ENCODE assay signal across 15 cellular contexts in genomic region chr7:26789481-26790175, GRCh38.
"Had no signal": no experiment of that assay in that cellular context is flagged by ENCODE, and none has a peak within 500 bp of the region (broad histone marks: within the 10 kb centered on the region; RNA-seq: fewer than 3 reads in every experiment).

No MANE protein-coding gene starts in this region.

- H3K9me3 ChIP-seq: left ventricle myocardium inferior, neutrophil, thoracic aorta, upper lobe of right lung had no signal

- H3K36me3 Mint-ChIP-seq: stimulated activated effector memory CD8-positive, alpha-beta T cell treated with anti-CD3 and anti-CD28 coated beads, Interleukin-12 subunit alpha, Interleukin-12 subunit beta, amount 100 ng/mL, for 72 hours had no signal

- H3K4me3 ChIP-seq: left ventricle myocardium inferior, thoracic aorta, upper lobe of right lung had no signal

- H3K27ac ChIP-seq: left ventricle myocardium inferior, neutrophil, parathyroid adenoma, thoracic aorta, upper lobe of right lung, VCaP had no signal

- H3K4me1 Mint-ChIP-seq: stimulated activated effector memory CD8-positive, alpha-beta T cell treated with anti-CD3 and anti-CD28 coated beads, Interleukin-12 subunit alpha, Interleukin-12 subunit beta, amount 100 ng/mL, for 72 hours had no signal

- DNase-seq: activated CD4-positive, alpha-beta T cell treated with anti-CD3 and anti-CD28 coated beads, Interleukin-2, amount 50 U/mL, for 48 hours; activated naive CD4-positive, alpha-beta T cell treated with anti-CD3 and anti-CD28 coated beads for 36 hours; hypothalamus; kidney; left ventricle myocardium inferior; naive B cell; stimulated activated CD4-positive, alpha-beta T cell treated with anti-CD3 and anti-CD28 coated beads, Interleukin-12 subunit alpha, Interleukin-12 subunit beta, amount 100 ng/mL, for 4 hours; stimulated activated CD4-positive, alpha-beta T cell treated with anti-CD3 and anti-CD28 coated beads, Interleukin-2, amount 100 ng/mL, for 24 hours; upper lobe of right lung had no signal

- H3K36me3 ChIP-seq: left ventricle myocardium inferior, thoracic aorta, upper lobe of right lung had no signal

- H3K4me1 ChIP-seq: left ventricle myocardium inferior, parathyroid adenoma, upper lobe of right lung had no signal

- H3K4me3 Mint-ChIP-seq: activated naive CD4-positive, alpha-beta T cell treated with anti-CD3 and anti-CD28 coated beads for 36 hours; naive B cell; stimulated activated effector memory CD8-positive, alpha-beta T cell treated with anti-CD3 and anti-CD28 coated beads, Interleukin-12 subunit alpha, Interleukin-12 subunit beta, amount 100 ng/mL, for 72 hours had no signal

- ATAC-seq: stimulated activated effector memory CD8-positive, alpha-beta T cell treated with anti-CD3 and anti-CD28 coated beads, Interleukin-12 subunit alpha, Interleukin-12 subunit beta, amount 100 ng/mL, for 72 hours; upper lobe of right lung had no signal

- H3K27me3 ChIP-seq: neutrophil, upper lobe of right lung had no signal

- H3K27me3 Mint-ChIP-seq: naive B cell had no signal

- H3K27ac Mint-ChIP-seq: activated naive CD4-positive, alpha-beta T cell treated with anti-CD3 and anti-CD28 coated beads for 36 hours; activated T-helper 2 cell treated with anti-CD3 and anti-CD28 coated beads, Interferon-gamma antibody, Interleukin-2, Interleukin-4, amounts not matched to agents 10 μg/mL and 5 μg/mL and 100 μg/mL, durations not matched to agents 14 hours and 24 hours and 36 hours; naive B cell; stimulated activated effector memory CD8-positive, alpha-beta T cell treated with anti-CD3 and anti-CD28 coated beads, Interleukin-12 subunit alpha, Interleukin-12 subunit beta, amount 100 ng/mL, for 72 hours had no signal

- H3K9me3 Mint-ChIP-seq: activated naive CD4-positive, alpha-beta T cell treated with anti-CD3 and anti-CD28 coated beads for 36 hours; activated T-helper 2 cell treated with anti-CD3 and anti-CD28 coated beads, Interferon-gamma antibody, Interleukin-2, Interleukin-4, amounts not matched to agents 10 μg/mL and 5 μg/mL and 100 μg/mL, durations not matched to agents 14 hours and 24 hours and 36 hours; naive B cell; stimulated activated effector memory CD8-positive, alpha-beta T cell treated with anti-CD3 and anti-CD28 coated beads, Interleukin-12 subunit alpha, Interleukin-12 subunit beta, amount 100 ng/mL, for 72 hours had no signal
